ENCODE assay signal across 15 cellular contexts in genomic region chr11:109132539-109132938, GRCh38.
DNase-seq lines count a peak whose midpoint lies in the region; ATAC-seq lines count a peak whose summit lies in the region.
"Had no signal": no experiment of that assay in that cellular context is flagged by ENCODE, and none has a peak within 500 bp of the region (broad histone marks: within the 10 kb centered on the region; RNA-seq: fewer than 3 reads in every experiment).

No MANE protein-coding gene starts in this region.

- ATAC-seq in GM18870 (IDR thresholded peaks at IDR 0.05; ENCODE audit: unreplicated experiment) (peak; percentile 72), HG02571 (IDR thresholded peaks at IDR 0.05; ENCODE audit: unreplicated experiment) (peak; percentile 42)
- ATAC-seq: activated CD8-positive, alpha-beta T cell treated with anti-CD3 and anti-CD28 coated beads for 36 hours; esophagus mucosa had no signal

- peak; percentile 65 to 86 for DNase-seq in NOMO-1 (lab: John Stamatoyannopoulos, UW; ENCODE audit: unreplicated experiment in 2 of 2)
- DNase-seq in iPS-NIHi11 (ENCODE audit: low spot score): peak; percentile 39
- DNase-seq in cerebellum (ENCODE audit: low spot score): no peak
- DNase-seq in CD1c-positive myeloid dendritic cell (ENCODE audit: extremely low spot score): no peak
- DNase-seq in stimulated activated CD4-positive, alpha-beta T cell treated with anti-CD3 and anti-CD28 coated beads, Interleukin-15, amount 100 ng/mL, for 24 hours: no peak
- DNase-seq: activated CD8-positive, alpha-beta T cell treated with anti-CD3 and anti-CD28 coated beads for 36 hours; activated effector memory CD4-positive, alpha-beta T cell treated with anti-CD3 and anti-CD28 coated beads, Interleukin-2, amount 50 U/mL, for 16 hours; C1 segment of cervical spinal cord; left ventricle myocardium inferior; NCI-H1694 treated with DMSO at 0.1 percent for 48 hours; NK-92 treated with Interleukin-12 subunit alpha and Interleukin-12 subunit beta, amount 100 ng/mL, for 24 hours; thyroid gland had no signal

Comparison
In these comparisons a context has a peak if more than half of its experiments do, and no peak if none do; other contexts are left out.
1. DNase-seq: peak in NOMO-1 (2 of 2) and iPS-NIHi11 (single experiment); none in cerebellum (single experiment), CD1c-positive myeloid dendritic cell (single experiment) and stimulated activated CD4-positive, alpha-beta T cell treated with anti-CD3 and anti-CD28 coated beads, Interleukin-15, amount 100 ng/mL, for 24 hours (single experiment).